Comparison of ENCODE assay signal across 17 cellular contexts in genomic region chr3:123930426-123930825, GRCh38. TPM values are rescaled to one million over a fixed set of nuclear protein-coding genes. Genes with fewer than 3 reads are reported as not detected.
DNase-seq lines count a peak whose midpoint lies in the region; ATAC-seq, FAIRE-seq and TF ChIP-seq lines count a peak whose summit lies in the region.
"Had no signal": no experiment of that assay in that cellular context is flagged by ENCODE, and none has a peak within 500 bp of the region (broad histone marks: within the 10 kb centered on the region; RNA-seq: fewer than 3 reads in every experiment).

No MANE protein-coding gene starts in this region.

- WGBS in A549 (ENCODE audit: missing lambda C conversion rate) = 94% methylated on average over 1 of the region's 1 CpG

- FAIRE-seq in A549 (lab: Jason Lieb, UNC) = peak; percentile 61
- peak; percentile 11 for FAIRE-seq in H54 (lab: Jason Lieb, UNC)
- FAIRE-seq: D721Med, GM19239 had no signal

- H3K27me3 ChIP-seq in adipocyte (replicated peaks; ENCODE audit: control insufficient read depth, insufficient read depth, low read length) = no peaks in the 10 kb centered on the region

- TF ChIP-seq CTCF in A549 (IDR thresholded peaks at IDR 0.05) (no peak), fibroblast of the aortic adventitia (IDR thresholded peaks at IDR 0.05; ENCODE audit: insufficient read depth, low read length) (no peak)

- H3K36me3 ChIP-seq in adipocyte (ENCODE audit: control insufficient read depth, insufficient read depth, low read length, severe bottlenecking) = peaks cover 35% of the 10 kb centered on the region

- no peak overlapping the region for H3K4me3 Mint-ChIP-seq in activated CD4-positive, alpha-beta T cell treated with anti-CD3 and anti-CD28 coated beads, Interleukin-2, amount 10 ng/mL, durations not matched to agents 7 days and 5 days
- no peak overlapping the region for H3K4me3 Mint-ChIP-seq in activated CD8-positive, alpha-beta T cell treated with anti-CD3 and anti-CD28 coated beads, Interleukin-2, amount 10 ng/mL, durations not matched to agents 7 days and 5 days
- H3K4me3 Mint-ChIP-seq: CD14-positive monocyte; CD8-positive, alpha-beta T cell had no signal

- no peak for TF ChIP-seq POLR2A in A549 (IDR thresholded peaks at IDR 0.05; ENCODE audit: low read length)
- TF ChIP-seq POLR2A in H54 (IDR thresholded peaks at IDR 0.05; ENCODE audit: low read depth, low read length) = no peak

- 0 out of 3 replicates have a peak, but pooled peaks cover 3% of the 10 kb centered on the region for H3K4me1 ChIP-seq in A549
- H3K4me1 ChIP-seq in adipocyte (ENCODE audit: control insufficient read depth, insufficient read depth, low read length) = no peaks in the 10 kb centered on the region

- H3K4me3 ChIP-seq in A549 (no peak overlapping the region), adipocyte (ENCODE audit: low read length) (no peak overlapping the region), fibroblast of the aortic adventitia (ENCODE audit: low read depth, low read length) (no peak overlapping the region)

- no peak overlapping the region for H3K27ac Mint-ChIP-seq in activated CD4-positive, alpha-beta T cell treated with anti-CD3 and anti-CD28 coated beads, Interleukin-2, amount 10 ng/mL, durations not matched to agents 7 days and 5 days
- H3K27ac Mint-ChIP-seq in activated CD8-positive, alpha-beta T cell treated with anti-CD3 and anti-CD28 coated beads, Interleukin-2, amount 10 ng/mL, durations not matched to agents 7 days and 5 days = no peak overlapping the region
- H3K27ac Mint-ChIP-seq: CD14-positive monocyte; CD8-positive, alpha-beta T cell had no signal

- peaks cover 21% of the 10 kb centered on the region for H3K36me3 Mint-ChIP-seq in activated CD4-positive, alpha-beta T cell treated with anti-CD3 and anti-CD28 coated beads, Interleukin-2, amount 10 ng/mL, durations not matched to agents 7 days and 5 days (ENCODE audit: low read depth)
- H3K36me3 Mint-ChIP-seq in activated CD8-positive, alpha-beta T cell treated with anti-CD3 and anti-CD28 coated beads, Interleukin-2, amount 10 ng/mL, durations not matched to agents 7 days and 5 days (ENCODE audit: low read depth) = peaks cover 26% of the 10 kb centered on the region

- CTCF ChIA-PET in A549 (lab: Yijun Ruan, JAX) = interaction anchor here (0.9 kb wide), 1 partner anchor 207 kb away, joined by 4 read pairs; no protein-coding TSS in a partner anchor
- CTCF ChIA-PET in activated CD4-positive, alpha-beta T cell treated with anti-CD3 and anti-CD28 coated beads, Interleukin-2, amount 10 ng/mL, durations not matched to agents 7 days and 5 days (lab: Charles Lee) = no interaction called here
- CTCF ChIA-PET in activated CD8-positive, alpha-beta T cell treated with anti-CD3 and anti-CD28 coated beads, Interleukin-2, amount 10 ng/mL, durations not matched to agents 7 days and 5 days (lab: Charles Lee) = no interaction called here

- DNase-seq in A549 (ENCODE audit: low read depth in 1 of 2, low spot score in 1 of 2) (no peak), H54 (ENCODE audit: insufficient read length, low spot score) (no peak), adipocyte (ENCODE audit: low read depth) (peak; percentile 14), fibroblast of the aortic adventitia (ENCODE audit: low read depth) (peak; percentile 13), DMS 273 (lab: John Stamatoyannopoulos, UW; ENCODE audit: unreplicated experiment) (no peak)
- no peak for DNase-seq in activated CD4-positive, alpha-beta T cell treated with anti-CD3 and anti-CD28 coated beads, Interleukin-2, amount 10 ng/mL, durations not matched to agents 7 days and 5 days
- no peak for DNase-seq in activated CD8-positive, alpha-beta T cell treated with anti-CD3 and anti-CD28 coated beads, Interleukin-2, amount 10 ng/mL, durations not matched to agents 7 days and 5 days
- DNase-seq: 8988T; CD8-positive, alpha-beta T cell; COR-L47; DND-41; GDM1 had no signal

- no peaks in the 10 kb centered on the region for H3K9me3 Mint-ChIP-seq in activated CD4-positive, alpha-beta T cell treated with anti-CD3 and anti-CD28 coated beads, Interleukin-2, amount 10 ng/mL, durations not matched to agents 7 days and 5 days
- no peaks in the 10 kb centered on the region for H3K9me3 Mint-ChIP-seq in activated CD8-positive, alpha-beta T cell treated with anti-CD3 and anti-CD28 coated beads, Interleukin-2, amount 10 ng/mL, durations not matched to agents 7 days and 5 days (ENCODE audit: insufficient read depth)
- H3K9me3 Mint-ChIP-seq: CD8-positive, alpha-beta T cell had no signal

- ATAC-seq in A549 = no peak
- no peak for ATAC-seq in activated CD8-positive, alpha-beta T cell treated with anti-CD3 and anti-CD28 coated beads, Interleukin-2, amount 10 ng/mL, durations not matched to agents 7 days and 5 days
- ATAC-seq in HG03439 (IDR thresholded peaks at IDR 0.05; ENCODE audit: unreplicated experiment) = no peak
- ATAC-seq: CD8-positive, alpha-beta T cell; HCT116 had no signal

- POLR2A ChIA-PET in A549 (lab: Yijun Ruan, JAX) = no interaction called here
- POLR2A ChIA-PET in activated CD4-positive, alpha-beta T cell treated with anti-CD3 and anti-CD28 coated beads, Interleukin-2, amount 10 ng/mL, durations not matched to agents 7 days and 5 days (lab: Charles Lee) = no interaction called here
- POLR2A ChIA-PET in activated CD8-positive, alpha-beta T cell treated with anti-CD3 and anti-CD28 coated beads, Interleukin-2, amount 10 ng/mL, durations not matched to agents 7 days and 5 days (lab: Charles Lee) = no interaction called here

- no peaks in the 10 kb centered on the region for H3K4me1 Mint-ChIP-seq in activated CD4-positive, alpha-beta T cell treated with anti-CD3 and anti-CD28 coated beads, Interleukin-2, amount 10 ng/mL, durations not matched to agents 7 days and 5 days
- no peaks in the 10 kb centered on the region for H3K4me1 Mint-ChIP-seq in activated CD8-positive, alpha-beta T cell treated with anti-CD3 and anti-CD28 coated beads, Interleukin-2, amount 10 ng/mL, durations not matched to agents 7 days and 5 days (ENCODE audit: low read depth)
- H3K4me1 Mint-ChIP-seq: CD14-positive monocyte had no signal

- no peak overlapping the region for H3K4me2 ChIP-seq in A549

- no peak for TF ChIP-seq EP300 in A549 (IDR thresholded peaks at IDR 0.05)

- H3K27ac ChIP-seq in A549 = no peak overlapping the region

- H3K27me3 Mint-ChIP-seq in activated CD4-positive, alpha-beta T cell treated with anti-CD3 and anti-CD28 coated beads, Interleukin-2, amount 10 ng/mL, durations not matched to agents 7 days and 5 days = no peaks in the 10 kb centered on the region
- H3K27me3 Mint-ChIP-seq in activated CD8-positive, alpha-beta T cell treated with anti-CD3 and anti-CD28 coated beads, Interleukin-2, amount 10 ng/mL, durations not matched to agents 7 days and 5 days (ENCODE audit: low read depth) = no peaks in the 10 kb centered on the region

- no peaks in the 10 kb centered on the region for H3K9me3 ChIP-seq in A549
- H3K9me3 ChIP-seq in adipocyte (ENCODE audit: control insufficient read depth, low read length) = no peaks in the 10 kb centered on the region

- H3K9ac ChIP-seq in adipocyte (ENCODE audit: low read length) = no peak overlapping the region

- TF ChIP-seq RAD21 in A549 (conservative IDR thresholded peaks at IDR 0.05 in 1 of 2, IDR thresholded peaks at IDR 0.05 in 1 of 2) = no peak

TF ChIP-seq in A549, 52 proteins besides CTCF, POLR2A, EP300 and RAD21 (continues in another document):
- TF ChIP-seq, protein P1, sequence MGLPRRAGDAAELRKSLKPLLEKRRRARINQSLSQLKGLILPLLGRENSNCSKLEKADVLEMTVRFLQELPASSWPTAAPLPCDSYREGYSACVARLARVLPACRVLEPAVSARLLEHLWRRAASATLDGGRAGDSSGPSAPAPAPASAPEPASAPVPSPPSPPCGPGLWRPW (IDR thresholded peaks at IDR 0.05) = no peak
- TF ChIP-seq MAZ (IDR thresholded peaks at IDR 0.05; ENCODE audit: borderline replicate concordance, low read depth, low read length) (no peak), HOXB5 (CRISPR knock-in tag; IDR thresholded peaks at IDR 0.05) (no peak), JUN (IDR thresholded peaks at IDR 0.05) (no peak), RARB (CRISPR knock-in tag; IDR thresholded peaks at IDR 0.05) (no peak), KDM5A (IDR thresholded peaks at IDR 0.05) (no peak), HDAC2 (IDR thresholded peaks at IDR 0.05) (no peak), SMC3 (IDR thresholded peaks at IDR 0.05) (no peak)
- TF ChIP-seq, protein P2, sequence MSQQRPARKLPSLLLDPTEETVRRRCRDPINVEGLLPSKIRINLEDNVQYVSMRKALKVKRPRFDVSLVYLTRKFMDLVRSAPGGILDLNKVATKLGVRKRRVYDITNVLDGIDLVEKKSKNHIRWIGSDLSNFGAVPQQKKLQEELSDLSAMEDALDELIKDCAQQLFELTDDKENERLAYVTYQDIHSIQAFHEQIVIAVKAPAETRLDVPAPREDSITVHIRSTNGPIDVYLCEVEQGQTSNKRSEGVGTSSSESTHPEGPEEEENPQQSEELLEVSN (IDR thresholded peaks at IDR 0.05; ENCODE audit: borderline replicate concordance, low read depth) = no peak

RNA-seq across cellular contexts. Expression of gene CCDC14, which starts 30.6 kb away (rescaled TPM):
- 71.4 and 111 TPM in 2 replicates for polyA plus RNA-seq in A549 (2011; rRNA removed)
- 28.8 and 32.7 TPM in 2 replicates for polyA plus RNA-seq in A549 (2012; cell fraction: cytosol; rRNA removed)
- 101 and 102 TPM in 2 replicates for polyA plus RNA-seq in A549 (2012; cell fraction: nucleus; rRNA removed)
- 28.8 to 31.7 TPM (median 29.3 TPM) in 3 replicates for polyA plus RNA-seq in A549 (2017; fragmentation: RNase III; extraction: RNeasy Plus Mini Kit Qiagen cat#74134 plus additional on column Dnase treatment)
- 56.4 and 65.7 TPM in 2 replicates for polyA minus RNA-seq in A549 (2011; rRNA and poly(A)+ RNA removed)
- total RNA-seq in fibroblast of the aortic adventitia (ENCODE audit: low replicate concordance) = 27.5 and 46.0 TPM in 2 replicates
- total RNA-seq in activated CD4-positive, alpha-beta T cell treated with anti-CD3 and anti-CD28 coated beads, Interleukin-2, amount 10 ng/mL, durations not matched to agents 7 days and 5 days = 10 to 100 TPM; 46.6 to 55.5 TPM
- 10 to 100 TPM; 47.9 to 50.3 TPM for total RNA-seq in activated CD8-positive, alpha-beta T cell treated with anti-CD3 and anti-CD28 coated beads, Interleukin-2, amount 10 ng/mL, durations not matched to agents 7 days and 5 days

RNA-seq across cellular contexts. Expression of gene MYLK, which starts 46.3 kb away (rescaled TPM):
- 13.6 and 17.4 TPM in 2 replicates for polyA plus RNA-seq in A549 (2011; rRNA removed)
- polyA plus RNA-seq in A549 (2012; cell fraction: cytosol; rRNA removed) = 11.8 and 15.3 TPM in 2 replicates
- polyA plus RNA-seq in A549 (2012; cell fraction: nucleus; rRNA removed) = 25.6 and 37.1 TPM in 2 replicates
- polyA plus RNA-seq in A549 (2017; fragmentation: RNase III; extraction: RNeasy Plus Mini Kit Qiagen cat#74134 plus additional on column Dnase treatment) = 16.9 to 18.3 TPM (median 16.9 TPM) in 3 replicates
- polyA minus RNA-seq in A549 (2011; rRNA and poly(A)+ RNA removed) = 28.4 and 41.6 TPM in 2 replicates
- total RNA-seq in fibroblast of the aortic adventitia (ENCODE audit: low replicate concordance) = 73.8 and 74.7 TPM in 2 replicates
- total RNA-seq in activated CD4-positive, alpha-beta T cell treated with anti-CD3 and anti-CD28 coated beads, Interleukin-2, amount 10 ng/mL, durations not matched to agents 7 days and 5 days = under 1 TPM; 0.06 to 0.15 TPM
- not detected for total RNA-seq in activated CD8-positive, alpha-beta T cell treated with anti-CD3 and anti-CD28 coated beads, Interleukin-2, amount 10 ng/mL, durations not matched to agents 7 days and 5 days
- total RNA-seq: CD8-positive, alpha-beta T cell had no signal

Comparison
In these comparisons a context has a peak if more than half of its experiments do, and no peak if none do; other contexts are left out.
1. DNase-seq: peak in adipocyte (single experiment) and fibroblast of the aortic adventitia (single experiment); none in A549 (0 of 2), H54 (single experiment), activated CD4-positive, alpha-beta T cell treated with anti-CD3 and anti-CD28 coated beads, Interleukin-2, amount 10 ng/mL, durations not matched to agents 7 days and 5 days (single experiment), activated CD8-positive, alpha-beta T cell treated with anti-CD3 and anti-CD28 coated beads, Interleukin-2, amount 10 ng/mL, durations not matched to agents 7 days and 5 days (single experiment) and DMS 273 (single experiment).
2. RNA of gene MYLK, which starts 46.3 kb away (total RNA-seq): 73.8 to 74.7 TPM in fibroblast of the aortic adventitia; 0.06 to 0.15 TPM in activated CD4-positive, alpha-beta T cell treated with anti-CD3 and anti-CD28 coated beads, Interleukin-2, amount 10 ng/mL, durations not matched to agents 7 days and 5 days and not detected in activated CD8-positive, alpha-beta T cell treated with anti-CD3 and anti-CD28 coated beads, Interleukin-2, amount 10 ng/mL, durations not matched to agents 7 days and 5 days; every median in the first group is over 10 times any median in the second.